8 cellular contexts compared by ENCODE assay signal in the genomic region with DNA sequence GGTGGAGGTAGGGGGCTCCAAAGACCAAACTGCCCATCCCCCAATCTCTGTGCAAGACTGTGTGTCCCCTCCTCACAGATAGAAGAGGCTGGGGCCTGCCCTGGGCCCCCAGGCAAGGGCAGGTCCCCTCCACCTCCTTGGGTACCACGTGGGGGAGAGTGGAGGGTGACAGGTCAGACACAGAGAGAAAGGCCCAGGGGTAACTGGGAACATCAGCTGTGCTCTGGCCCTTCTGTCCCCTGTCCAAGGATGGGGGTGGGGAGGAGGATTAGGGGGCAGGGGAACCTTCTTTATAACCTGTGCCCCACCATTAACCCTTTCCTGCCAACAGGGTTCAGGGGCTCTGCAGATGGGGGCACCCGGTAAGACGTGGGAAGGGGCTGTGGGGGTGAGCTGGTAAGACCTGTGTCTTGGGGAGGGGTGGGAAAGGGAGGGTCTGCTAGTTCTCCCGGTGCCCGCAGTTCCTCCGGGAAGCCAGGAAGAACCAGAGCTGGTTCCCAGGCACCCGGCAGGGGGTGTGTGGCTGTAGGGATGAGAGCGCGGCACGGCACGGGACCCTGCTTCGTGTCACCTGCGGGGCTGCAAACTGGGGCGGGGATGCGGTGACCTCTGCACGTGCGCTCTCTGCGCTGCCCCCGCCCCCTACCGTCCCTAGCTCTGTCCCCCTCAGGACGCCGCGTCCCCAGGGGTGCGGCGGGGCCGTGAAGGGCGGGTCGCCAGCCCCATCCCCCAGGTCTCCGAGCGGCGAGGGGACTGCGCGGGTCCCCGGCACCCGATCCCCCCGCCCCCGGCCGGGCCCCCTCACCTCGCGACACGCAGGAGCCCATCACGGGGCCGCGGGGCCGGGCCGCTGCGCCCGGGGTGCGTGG. TPM values are rescaled to one million over a fixed set of nuclear protein-coding genes. Genes with fewer than 3 reads are reported as not detected.
A peak's percentile ranks its signal among the peaks of the same experiment; 100 is the strongest.
DNase-seq lines count a peak whose midpoint lies in the region; ATAC-seq, FAIRE-seq and TF ChIP-seq lines count a peak whose summit lies in the region.

No MANE protein-coding gene starts in this region.

- ATAC-seq in CD8-positive, alpha-beta T cell = peak; percentile 20
- no peak for ATAC-seq in GM21619 (IDR thresholded peaks at IDR 0.05; ENCODE audit: unreplicated experiment)

- peak overlapping the region; percentile 47 for H3K4me3 Mint-ChIP-seq in CD8-positive, alpha-beta T cell
- no peak overlapping the region for H3K4me3 Mint-ChIP-seq in neural crest cell

- no peak overlapping the region for H3K4me3 ChIP-seq in CD8-positive, alpha-beta T cell (ENCODE audit: low read depth, low read length)
- peak overlapping the region; percentile 37 for H3K4me3 ChIP-seq in bronchial epithelial cell (ENCODE audit: low read depth, low read length)

- H3K36me3 ChIP-seq in CD8-positive, alpha-beta T cell (ENCODE audit: insufficient read depth, low read length) = no peaks in the 10 kb centered on the region
- H3K36me3 ChIP-seq in bronchial epithelial cell (ENCODE audit: control insufficient read depth, insufficient read depth, low read length) = no peaks in the 10 kb centered on the region

- CTCF ChIA-PET in CD8-positive, alpha-beta T cell (lab: Charles Lee) = interaction anchor here (0.6 to 17.9 kb wide), 5 partner anchors 10 to 297 kb away, joined by 3 to 473 read pairs (median 5); no protein-coding TSS in a partner anchor

- H3K27ac ChIP-seq in CD8-positive, alpha-beta T cell (ENCODE audit: low read depth, low read length) = no peak overlapping the region

- peaks cover 17% of the 10 kb centered on the region for H3K4me1 Mint-ChIP-seq in CD8-positive, alpha-beta T cell (ENCODE audit: low read depth)
- H3K4me1 Mint-ChIP-seq in neural crest cell = peaks cover 18% of the 10 kb centered on the region

- H3K9me3 ChIP-seq in CD8-positive, alpha-beta T cell (ENCODE audit: low read length) = no peaks in the 10 kb centered on the region

- no peak for TF ChIP-seq CTCF in CD8-positive, alpha-beta T cell (IDR thresholded peaks at IDR 0.05)
- peak; percentile 36 for TF ChIP-seq CTCF in bronchial epithelial cell (IDR thresholded peaks at IDR 0.05; ENCODE audit: insufficient read depth, low read length, severe bottlenecking)
- TF ChIP-seq CTCF in neural crest cell (conservative IDR thresholded peaks at IDR 0.05) = peak; percentile 11

- DNase-seq in CD8-positive, alpha-beta T cell = no peak
- DNase-seq in HuH-7.5 (ENCODE audit: low spot score) = peak; percentile 51
- no peak for DNase-seq in bronchial epithelial cell (ENCODE audit: low read depth)
- DNase-seq in neural crest cell (ENCODE audit: low read depth, low spot score) = no peak
- no peak for DNase-seq in NCI-H2107 treated with DMSO at 0.1 percent for 48 hours (lab: John Stamatoyannopoulos, UW; ENCODE audit: unreplicated experiment)
- DNase-seq in NCI-H524 treated with DMSO at 0.1 percent for 48 hours (lab: John Stamatoyannopoulos, UW) = no peak
- no peak for DNase-seq in stimulated activated CD4-positive, alpha-beta T cell treated with anti-CD3 and anti-CD28 coated beads, Interleukin-4, amount 100 ng/mL, for 24 hours

- H3K36me3 Mint-ChIP-seq in CD8-positive, alpha-beta T cell = no peaks in the 10 kb centered on the region
- no peaks in the 10 kb centered on the region for H3K36me3 Mint-ChIP-seq in neural crest cell (ENCODE audit: low read depth)

- no peaks in the 10 kb centered on the region for H3K9me3 Mint-ChIP-seq in CD8-positive, alpha-beta T cell
- H3K9me3 Mint-ChIP-seq in neural crest cell = no peaks in the 10 kb centered on the region

- POLR2A ChIA-PET in CD8-positive, alpha-beta T cell (lab: Charles Lee) = no interaction called here

- H3K27me3 ChIP-seq in CD8-positive, alpha-beta T cell (ENCODE audit: insufficient read depth, low read length) = peaks cover 12% of the 10 kb centered on the region
- no peaks in the 10 kb centered on the region for H3K27me3 ChIP-seq in bronchial epithelial cell (ENCODE audit: control insufficient read depth, insufficient read depth, low read length)

- no peak for FAIRE-seq in bronchial epithelial cell (lab: Jason Lieb, UNC)

- peaks cover 10% of the 10 kb centered on the region for H3K4me1 ChIP-seq in CD8-positive, alpha-beta T cell (ENCODE audit: insufficient read depth, low read length)

- no peak overlapping the region for H3K27ac Mint-ChIP-seq in CD8-positive, alpha-beta T cell
- no peak overlapping the region for H3K27ac Mint-ChIP-seq in neural crest cell (ENCODE audit: unreplicated experiment)

- H3K27me3 Mint-ChIP-seq in CD8-positive, alpha-beta T cell (ENCODE audit: low read depth) = peaks cover 18% of the 10 kb centered on the region
- H3K27me3 Mint-ChIP-seq in neural crest cell (ENCODE audit: low read depth) = peaks cover 13% of the 10 kb centered on the region

- intact Hi-C loops in CD8-positive, alpha-beta T cell (cut with DNase I, micrococcal nuclease) = loop anchor here in 1 of 2 experiments (10.0 kb wide), 1 partner anchor 292 kb away; a partner anchor contains a TSS

RNA-seq across cellular contexts. Expression of a gene that starts 0.6 kb away (rescaled TPM):
- not detected for total RNA-seq in CD8-positive, alpha-beta T cell
- total RNA-seq in bronchial epithelial cell = 0.53 and 0.77 TPM in 2 replicates
- total RNA-seq in neural crest cell = 0.48 and 0.68 TPM in 2 replicates

RNA-seq across cellular contexts. Expression of a gene that starts 29.3 kb away (rescaled TPM):
- not detected for total RNA-seq in CD8-positive, alpha-beta T cell
- total RNA-seq in bronchial epithelial cell (under 0.01 and 0.26 TPM in 2 replicates), neural crest cell (0.30 TPM in 2 replicates)

RNA-seq across cellular contexts. Expression of a gene that starts 51.0 kb away (rescaled TPM):
- not detected for total RNA-seq in CD8-positive, alpha-beta T cell
- total RNA-seq in bronchial epithelial cell (not detected in 2 replicates), neural crest cell (not detected in 2 replicates)

RNA-seq across cellular contexts. Expression of a gene that starts 55.0 kb away (rescaled TPM):
- total RNA-seq in CD8-positive, alpha-beta T cell = not detected
- total RNA-seq in bronchial epithelial cell = under 0.01 TPM in 1 of 2 replicates, not detected in the other
- not detected in 2 replicates for total RNA-seq in neural crest cell
